ENCODE assay signal across 8 cellular contexts in genomic region chr2:106160786-106161261, GRCh38. TPM values are rescaled to one million over a fixed set of nuclear protein-coding genes. Genes with fewer than 3 reads are reported as not detected.
DNase-seq lines count a peak whose midpoint lies in the region; FAIRE-seq and TF ChIP-seq lines count a peak whose summit lies in the region.

No MANE protein-coding gene starts in this region.

- H3K9me3 Mint-ChIP-seq in T-helper 2 cell treated with Interferon-gamma antibody and Interleukin-4, amounts not matched to agents 5 μg/mL and 100 μg/mL, for 36 hours = peaks cover 5% of the 10 kb centered on the region

- peak overlapping the region; percentile 93 for H3K4me3 Mint-ChIP-seq in T-helper 2 cell treated with Interferon-gamma antibody and Interleukin-4, amounts not matched to agents 5 μg/mL and 100 μg/mL, for 36 hours

- peak; percentile 19 for DNase-seq in CD1c-positive myeloid dendritic cell (ENCODE audit: extremely low spot score)
- DNase-seq in H54 (ENCODE audit: insufficient read length, low spot score) = no peak
- no peak for DNase-seq in T-helper 2 cell treated with Interferon-gamma antibody and Interleukin-4, amounts not matched to agents 5 μg/mL and 100 μg/mL, for 36 hours (ENCODE audit: low spot score)
- peak; percentile 46 for DNase-seq in glomerular visceral epithelial cell (ENCODE audit: extremely low spot score)
- DNase-seq in NCI-H1436 treated with DMSO at 0.1 percent for 48 hours (lab: John Stamatoyannopoulos, UW) = no peak
- DNase-seq in SIG-M5 (lab: John Stamatoyannopoulos, UW) = no peak
- no peak for DNase-seq in H4 (ENCODE audit: low spot score)
- no peak for DNase-seq in DMS153 (lab: John Stamatoyannopoulos, UW)

- H3K4me1 Mint-ChIP-seq in T-helper 2 cell treated with Interferon-gamma antibody and Interleukin-4, amounts not matched to agents 5 μg/mL and 100 μg/mL, for 36 hours (ENCODE audit: low read depth) = peaks cover 72% of the 10 kb centered on the region

- peak overlapping the region; percentile 97 for H3K27ac Mint-ChIP-seq in T-helper 2 cell treated with Interferon-gamma antibody and Interleukin-4, amounts not matched to agents 5 μg/mL and 100 μg/mL, for 36 hours

- H3K36me3 Mint-ChIP-seq in T-helper 2 cell treated with Interferon-gamma antibody and Interleukin-4, amounts not matched to agents 5 μg/mL and 100 μg/mL, for 36 hours (ENCODE audit: low read depth) = peaks cover 82% of the 10 kb centered on the region

- H3K27me3 Mint-ChIP-seq in T-helper 2 cell treated with Interferon-gamma antibody and Interleukin-4, amounts not matched to agents 5 μg/mL and 100 μg/mL, for 36 hours (ENCODE audit: low read depth) = no peaks in the 10 kb centered on the region

- FAIRE-seq in H54 (lab: Jason Lieb, UNC) = peak; percentile 15

- no peak for TF ChIP-seq POLR2A in H54 (IDR thresholded peaks at IDR 0.05; ENCODE audit: low read depth, low read length)

RNA-seq across cellular contexts. Expression of gene UXS1, which starts 33.3 kb away (rescaled TPM):
- 31.0 and 49.1 TPM in 2 replicates for total RNA-seq in H4 (2014; rRNA removed; shearing (Covaris generic))

Comparison
In these comparisons a context has a peak if more than half of its experiments do, and no peak if none do; other contexts are left out.
1. DNase-seq: peak in CD1c-positive myeloid dendritic cell (single experiment) and glomerular visceral epithelial cell (single experiment); none in H54 (single experiment), T-helper 2 cell treated with Interferon-gamma antibody and Interleukin-4, amounts not matched to agents 5 μg/mL and 100 μg/mL, for 36 hours (single experiment), NCI-H1436 treated with DMSO at 0.1 percent for 48 hours (single experiment), SIG-M5 (single experiment), H4 (single experiment) and DMS153 (single experiment).